In the genomic region with DNA sequence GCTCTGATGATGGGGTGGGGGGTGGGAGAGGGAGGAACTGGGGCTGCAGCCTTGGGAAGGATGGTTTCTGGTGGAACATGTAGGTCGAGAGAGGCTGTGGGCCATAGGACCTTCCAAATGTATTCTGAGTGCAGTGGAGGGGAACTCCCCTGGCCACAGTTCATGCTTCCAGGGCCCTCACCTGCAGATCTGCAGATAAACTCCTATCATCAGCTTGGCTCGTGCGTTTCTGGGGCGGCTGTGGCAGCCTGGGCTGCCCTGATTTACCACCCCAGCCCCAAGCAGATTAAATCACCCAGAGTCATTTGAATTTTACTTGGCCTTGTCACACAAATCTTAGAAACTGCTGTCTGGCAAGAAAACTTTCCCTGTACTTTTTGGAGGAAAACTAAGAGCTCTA, we compare ENCODE assay signal across 21 cellular contexts.
A peak's percentile ranks its signal among the peaks of the same experiment; 100 is the strongest.
DNase-seq lines count a peak whose midpoint lies in the region; ATAC-seq, FAIRE-seq and TF ChIP-seq lines count a peak whose summit lies in the region.
"Had no signal": no experiment of that assay in that cellular context is flagged by ENCODE, and none has a peak within 500 bp of the region (broad histone marks: within the 10 kb centered on the region; RNA-seq: fewer than 3 reads in every experiment).

No MANE protein-coding gene starts in this region.

- peaks cover 8% of the 10 kb centered on the region for H3K27me3 ChIP-seq in CD4-positive, alpha-beta T cell (ENCODE audit: control insufficient read depth, insufficient read depth, low read length)
- H3K27me3 ChIP-seq: BE2C had no signal

- peaks cover 14% of the 10 kb centered on the region for H3K27me3 Mint-ChIP-seq in CD4-positive, alpha-beta T cell
- H3K27me3 Mint-ChIP-seq: IgD-negative memory B cell had no signal

- no peak overlapping the region for H3K27ac Mint-ChIP-seq in CD4-positive, alpha-beta T cell
- H3K27ac Mint-ChIP-seq: CD4-positive, CD25-positive, alpha-beta regulatory T cell; IgD-negative memory B cell had no signal

- intact Hi-C loops in posterior vena cava (cut with DNase I), result no loop called here
- intact Hi-C loops in CD4-positive, alpha-beta T cell (cut with DNase I, micrococcal nuclease), result no loop called here

- H3K36me3 Mint-ChIP-seq in CD4-positive, alpha-beta T cell (ENCODE audit: low read depth), result no peaks in the 10 kb centered on the region
- H3K36me3 Mint-ChIP-seq: CD4-positive, CD25-positive, alpha-beta regulatory T cell; IgD-negative memory B cell had no signal

- no peak for FAIRE-seq in RCC 7860 (lab: Jason Lieb, UNC)
- FAIRE-seq: A204.1, D721Med, G401.6, GM19239, HepG2 had no signal

- DNase-seq in germinal center (ENCODE audit: low spot score) (peak; percentile 36), posterior vena cava (ENCODE audit: low spot score) (peak; percentile 43), NCI-H524 (lab: John Stamatoyannopoulos, UW) (no peak), RCC 7860 (ENCODE audit: low spot score) (no peak)
- DNase-seq in CD4-positive, alpha-beta T cell, result no peak
- DNase-seq: ACHN; BE2C; C1 segment of cervical spinal cord; Caco-2; CD4-positive, CD25-positive, alpha-beta regulatory T cell; GM23248; KBM-7 had no signal

- ATAC-seq in HG02798 (IDR thresholded peaks at IDR 0.05; ENCODE audit: poor library complexity, unreplicated experiment) (peak; percentile 45), GM21825 (IDR thresholded peaks at IDR 0.05; ENCODE audit: unreplicated experiment) (no peak)
- no peak for ATAC-seq in CD4-positive, alpha-beta T cell (ENCODE audit: poor library complexity)
- ATAC-seq: HepG2 had no signal

- TF ChIP-seq CTCF in CD4-positive, alpha-beta T cell (IDR thresholded peaks at IDR 0.05), result no peak

- no peaks in the 10 kb centered on the region for H3K9me3 Mint-ChIP-seq in CD4-positive, alpha-beta T cell

- H3K4me1 Mint-ChIP-seq in CD4-positive, alpha-beta T cell (ENCODE audit: low read depth), result no peaks in the 10 kb centered on the region
- H3K4me1 Mint-ChIP-seq: CD4-positive, CD25-positive, alpha-beta regulatory T cell had no signal

- H3K4me3 Mint-ChIP-seq in CD4-positive, alpha-beta T cell, result no peak overlapping the region
- H3K4me3 Mint-ChIP-seq: CD4-positive, CD25-positive, alpha-beta regulatory T cell; IgD-negative memory B cell had no signal

- H3K9me3 ChIP-seq in CD4-positive, alpha-beta T cell (ENCODE audit: control insufficient read depth, low read length), result no peaks in the 10 kb centered on the region
- H3K9me3 ChIP-seq: BE2C, Caco-2, HAP-1 had no signal

- POLR2A ChIA-PET in CD4-positive, alpha-beta T cell (lab: Charles Lee), result no interaction called here

- no peak overlapping the region for H3K27ac ChIP-seq in CD4-positive, alpha-beta T cell (ENCODE audit: low read depth, low read length)
- H3K27ac ChIP-seq: GM23248 had no signal

- CTCF ChIA-PET in CD4-positive, alpha-beta T cell (lab: Charles Lee), result no interaction called here

Comparison
In these comparisons a context has a peak if more than half of its experiments do, and no peak if none do; other contexts are left out.
1. DNase-seq: peak in germinal center (single experiment) and posterior vena cava (single experiment); none in NCI-H524 (0 of 2), CD4-positive, alpha-beta T cell (0 of 10) and RCC 7860 (single experiment).